ENCODE assay signal across 11 cellular contexts in the genomic region with DNA sequence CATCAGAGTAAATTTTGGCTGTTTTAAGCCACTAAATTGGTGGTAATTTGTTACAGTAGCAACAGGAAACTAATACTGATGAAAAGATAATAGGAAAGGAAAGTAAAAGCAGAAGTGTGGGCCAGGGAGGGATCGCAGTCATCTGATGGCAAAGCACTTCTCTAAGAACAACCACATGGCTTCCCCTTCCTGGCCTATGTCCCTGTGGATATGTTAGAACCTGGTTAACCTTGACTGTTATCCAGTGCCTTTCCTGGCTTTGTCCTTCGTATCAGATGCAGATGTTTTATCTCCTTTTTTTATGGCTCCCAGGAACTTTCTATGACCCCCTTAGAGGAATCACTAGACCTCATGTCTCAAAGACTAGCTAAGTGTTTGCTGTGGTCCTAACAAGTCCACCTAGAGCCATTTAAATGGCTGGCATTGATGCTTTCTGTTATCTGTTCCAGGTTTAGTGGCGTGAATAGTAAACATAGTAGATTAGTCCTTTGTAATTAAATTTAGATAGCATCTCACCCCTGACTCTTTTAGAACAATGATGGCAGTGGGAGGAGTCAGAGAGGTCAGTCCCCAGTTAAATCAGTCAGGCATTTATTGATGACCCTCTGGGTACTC.
DNase-seq lines count a peak whose midpoint lies in the region; ATAC-seq and TF ChIP-seq lines count a peak whose summit lies in the region.
"Had no signal": no experiment of that assay in that cellular context is flagged by ENCODE, and none has a peak within 500 bp of the region (broad histone marks: within the 10 kb centered on the region; RNA-seq: fewer than 3 reads in every experiment).

No MANE protein-coding gene starts in this region.

- H3K36me3 ChIP-seq in mammary epithelial cell (ENCODE audit: insufficient read depth, low read length): no peaks in the 10 kb centered on the region
- H3K36me3 ChIP-seq in ovary: no peaks in the 10 kb centered on the region

- H3K4me2 ChIP-seq in mammary epithelial cell (ENCODE audit: insufficient read depth, low read depth, low read length): no peak overlapping the region

- H3K9me3 ChIP-seq in mammary epithelial cell (replicated peaks; ENCODE audit: insufficient read depth, low read length) (no peaks in the 10 kb centered on the region), ovary (no peaks in the 10 kb centered on the region)

- H3K27me3 Mint-ChIP-seq in T-cell (no peaks in the 10 kb centered on the region), memory B cell (no peaks in the 10 kb centered on the region)

- CTCF ChIA-PET in T-cell (lab: Charles Lee): no interaction called here
- CTCF ChIA-PET in mammary epithelial cell (lab: Charles Lee; ENCODE audit: low non-redundant PET): no interaction called here

- ATAC-seq in HG02678 (IDR thresholded peaks at IDR 0.05; ENCODE audit: unreplicated experiment) (peak; percentile 71), T-cell (replicated peaks in 1 of 4) (peak; percentile 51 to 74 (median 62)), memory B cell (ENCODE audit: low read depth) (peak; percentile 54)

- intact Hi-C loops in mammary epithelial cell (cut with micrococcal nuclease): no loop called here
- intact Hi-C loops in ovary (cut with DNase I): no loop called here

- no peaks in the 10 kb centered on the region for H3K79me2 ChIP-seq in mammary epithelial cell (ENCODE audit: insufficient read depth, low read length)

- H3K27ac ChIP-seq in mammary epithelial cell (ENCODE audit: insufficient read depth, low read depth, low read length) (no peak overlapping the region), ovary (no peak overlapping the region)

- H4K20me1 ChIP-seq in mammary epithelial cell (ENCODE audit: insufficient read depth, low read length): no peaks in the 10 kb centered on the region

- BruUV-seq in mammary epithelial cell (replicated peaks; lab: Mats Ljungman, UMichigan): no TSS peak

- H3K4me3 ChIP-seq in mammary epithelial cell (replicated peaks in 1 of 3; ENCODE audit: insufficient read depth in 1 of 3, low read depth in 2 of 3, low read length in 3 of 3) (no peak overlapping the region), ovary (no peak overlapping the region)

- dilution Hi-C loops in mammary epithelial cell (cut with HindIII; ENCODE audit: low sequenced_read_pairs): no loop called here

- H3K36me3 Mint-ChIP-seq in T-cell: peaks cover 2% of the 10 kb centered on the region
- H3K36me3 Mint-ChIP-seq in memory B cell: peaks cover 4% of the 10 kb centered on the region

- H3K4me1 Mint-ChIP-seq in T-cell: peaks cover 15 to 45% (median 38%) of the 10 kb centered on the region in 3 donors
- H3K4me1 Mint-ChIP-seq in memory B cell: peaks cover 10% of the 10 kb centered on the region

- no peak for TF ChIP-seq EP300 in ovary (IDR thresholded peaks at IDR 0.05)

- no peak overlapping the region for H2AFZ ChIP-seq in mammary epithelial cell (ENCODE audit: low read depth, low read length)

- WGBS in mammary epithelial cell (ENCODE audit: low coverage, missing lambda C conversion rate): 89% methylated on average over 3 of the region's 3 CpGs
- WGBS in ovary, 3 donors: 80 to 87% (median 84%) methylated on average over 3 of the region's 3 CpGs

- H3K4me1 ChIP-seq in mammary epithelial cell (ENCODE audit: insufficient read depth, low read length): no peaks in the 10 kb centered on the region
- peaks cover 8% of the 10 kb centered on the region for H3K4me1 ChIP-seq in ovary (ENCODE audit: insufficient read depth)

- H3K27me3 ChIP-seq in mammary epithelial cell (ENCODE audit: insufficient read depth, low read length) (no peaks in the 10 kb centered on the region), ovary (no peaks in the 10 kb centered on the region)

- no peak for TF ChIP-seq POLR2A in ovary (IDR thresholded peaks at IDR 0.05)

- peaks cover 0 to 6% (median 0%) of the 10 kb centered on the region in 3 donors for H3K9me3 Mint-ChIP-seq in T-cell
- peaks cover 4% of the 10 kb centered on the region for H3K9me3 Mint-ChIP-seq in memory B cell

- in situ Hi-C loops in mammary epithelial cell (cut with MboI; ENCODE audit: low sequenced_read_pairs in 2 of 2): no loop called here

- H3K4me3 Mint-ChIP-seq in T-cell (peak overlapping the region in 1 of 3 donors; percentile 10), memory B cell (no peak overlapping the region)

- no peak overlapping the region for H3K9ac ChIP-seq in mammary epithelial cell (ENCODE audit: insufficient read depth, low read length)

- peak overlapping the region; percentile 19 to 55 for H3K27ac Mint-ChIP-seq in T-cell
- H3K27ac Mint-ChIP-seq in memory B cell: no peak overlapping the region

- POLR2A ChIA-PET in T-cell (lab: Charles Lee): no interaction called here

- peak; percentile 2 for DNase-seq in activated CD4-positive, alpha-beta T cell treated with anti-CD3 and anti-CD28 coated beads for 4 hours
- no peak for DNase-seq in activated CD4-positive, alpha-beta T cell treated with anti-CD3 and anti-CD28 coated beads, Interleukin-2, amount 50 U/mL, for 48 hours
- DNase-seq in T-cell (peak in 15 of 34 experiments; percentile 2 to 19 (median 10)), memory B cell (ENCODE audit: low spot score in 2 of 2) (no peak), SW 1271 (lab: John Stamatoyannopoulos, UW) (no peak), mammary epithelial cell (no peak), ovary (no peak)
- DNase-seq: activated T-cell treated with anti-CD3 and anti-CD28 coated beads for 4 hours; effector CD8-positive, alpha-beta T cell; NCI-H82 had no signal

- TF ChIP-seq CTCF in mammary epithelial cell (conservative IDR thresholded peaks at IDR 0.05 in 1 of 2, IDR thresholded peaks at IDR 0.05 in 1 of 2; ENCODE audit: extremely low read depth in 1 of 2, insufficient read depth in 1 of 2, low read depth in 1 of 2, low read length in 2 of 2): no peak
- no peak for TF ChIP-seq CTCF in ovary (IDR thresholded peaks at IDR 0.05)

Comparison
In these comparisons a context has a peak if more than half of its experiments do, and no peak if none do; other contexts are left out.
1. DNase-seq: peak in activated CD4-positive, alpha-beta T cell treated with anti-CD3 and anti-CD28 coated beads for 4 hours (2 of 2); none in activated CD4-positive, alpha-beta T cell treated with anti-CD3 and anti-CD28 coated beads, Interleukin-2, amount 50 U/mL, for 48 hours (0 of 2), memory B cell (0 of 2), SW 1271 (0 of 2), mammary epithelial cell (single experiment) and ovary (0 of 5).
2. Peak in every context shown above with its lines, with median percentiles within 50 percentile points of each other: ATAC-seq.